14 cellular contexts compared by ENCODE assay signal in the genomic region with DNA sequence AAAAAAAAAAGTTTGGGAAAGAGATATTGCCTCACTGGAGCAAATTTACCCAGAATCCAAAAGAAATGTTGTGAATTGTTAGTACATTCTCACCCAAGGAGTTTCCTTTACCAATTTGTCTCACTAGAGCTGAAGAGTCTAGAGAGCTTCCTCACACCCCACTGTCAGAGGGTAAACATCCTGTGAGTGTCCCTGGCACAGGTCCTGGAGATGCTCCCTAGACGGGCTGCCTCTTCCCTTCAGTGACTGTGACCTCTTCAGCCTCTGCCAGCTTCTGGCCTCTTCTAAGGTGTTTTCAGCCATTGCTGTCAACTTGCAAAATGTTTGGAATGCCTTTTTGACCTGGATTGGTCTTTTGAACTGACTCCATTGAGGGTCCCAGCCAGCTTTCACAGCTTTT.
A peak's percentile ranks its signal among the peaks of the same experiment; 100 is the strongest.
DNase-seq lines count a peak whose midpoint lies in the region; ATAC-seq, FAIRE-seq and TF ChIP-seq lines count a peak whose summit lies in the region.
"Had no signal": no experiment of that assay in that cellular context is flagged by ENCODE, and none has a peak within 500 bp of the region (broad histone marks: within the 10 kb centered on the region; RNA-seq: fewer than 3 reads in every experiment).

No MANE protein-coding gene starts in this region.

- FAIRE-seq in GM12891 (lab: Jason Lieb, UNC), result no peak
- no peak for FAIRE-seq in GM19239 (lab: Jason Lieb, UNC)
- FAIRE-seq: H54 had no signal

- H3K27ac ChIP-seq in CD4-positive, alpha-beta T cell (ENCODE audit: low read depth, low read length), result no peak overlapping the region
- H3K27ac ChIP-seq in esophagus squamous epithelium, result peak overlapping the region; percentile 45 to 93 (median 86)
- H3K27ac ChIP-seq in skeletal muscle tissue (ENCODE audit: low read depth, low read length), result peak overlapping the region; percentile 57
- H3K27ac ChIP-seq: ovary had no signal

- no peaks in the 10 kb centered on the region for H3K9me3 Mint-ChIP-seq in CD4-positive, alpha-beta T cell
- H3K9me3 Mint-ChIP-seq: CD14-positive monocyte had no signal

- CTCF ChIA-PET in CD4-positive, alpha-beta T cell (lab: Charles Lee), result interaction anchor here (0.7 to 1.4 kb wide), 2 partner anchors 11 to 25 kb away, joined by 3 read pairs; no protein-coding TSS in a partner anchor

- peaks cover 71% of the 10 kb centered on the region for H3K36me3 Mint-ChIP-seq in CD4-positive, alpha-beta T cell (ENCODE audit: low read depth)

- H3K27me3 Mint-ChIP-seq in CD4-positive, alpha-beta T cell, result no peaks in the 10 kb centered on the region

- WGBS in esophagus squamous epithelium, 2 donors, result 57 to 58% methylated on average over 1 of the region's 1 CpG

- no peaks in the 10 kb centered on the region for H3K27me3 ChIP-seq in CD4-positive, alpha-beta T cell (ENCODE audit: control insufficient read depth, insufficient read depth, low read length)
- H3K27me3 ChIP-seq in MG63, result no peaks in the 10 kb centered on the region
- H3K27me3 ChIP-seq in esophagus squamous epithelium, result no peaks in the 10 kb centered on the region
- no peaks in the 10 kb centered on the region for H3K27me3 ChIP-seq in skeletal muscle tissue (ENCODE audit: control insufficient read depth in 3 of 3, insufficient read depth in 3 of 3, low read length in 3 of 3)
- H3K27me3 ChIP-seq: ovary had no signal

- no peak for TF ChIP-seq CTCF in CD4-positive, alpha-beta T cell (IDR thresholded peaks at IDR 0.05)
- no peak for TF ChIP-seq CTCF in esophagus squamous epithelium (IDR thresholded peaks at IDR 0.05)

- peaks cover 7% of the 10 kb centered on the region for H3K36me3 ChIP-seq in MG63
- H3K36me3 ChIP-seq in esophagus squamous epithelium, result peaks cover 0 to 67% (median 5%) of the 10 kb centered on the region in 3 donors
- peaks cover 0 to 13% (median 4%) of the 10 kb centered on the region in 3 donors for H3K36me3 ChIP-seq in skeletal muscle tissue (ENCODE audit: control insufficient read depth in 3 of 3, insufficient read depth in 3 of 3, low read length in 3 of 3)
- H3K36me3 ChIP-seq: ovary had no signal

- H3K9ac ChIP-seq in skeletal muscle tissue (ENCODE audit: low read depth in 1 of 3, low read length in 3 of 3), result no peak overlapping the region

- H3K27ac Mint-ChIP-seq in CD4-positive, alpha-beta T cell, result peak overlapping the region; percentile 60
- H3K27ac Mint-ChIP-seq: CD14-positive monocyte had no signal

- H3K4me3 ChIP-seq in MG63, result no peak overlapping the region
- H3K4me3 ChIP-seq in esophagus squamous epithelium, result no peak overlapping the region
- H3K4me3 ChIP-seq in skeletal muscle tissue (ENCODE audit: low read length in 3 of 3), result no peak overlapping the region
- H3K4me3 ChIP-seq: ovary had no signal

- POLR2A ChIA-PET in CD4-positive, alpha-beta T cell (lab: Charles Lee), result interaction anchor here (0.6 to 2.3 kb wide), 11 partner anchors 9 to 1446 kb away, joined by 3 to 15 read pairs (median 4); partner anchors contain the start of gene TARDBP

- peaks cover 51% of the 10 kb centered on the region for H3K4me1 Mint-ChIP-seq in CD4-positive, alpha-beta T cell (ENCODE audit: low read depth)
- H3K4me1 Mint-ChIP-seq: CD14-positive monocyte had no signal

- peak overlapping the region; percentile 22 for H3K4me3 Mint-ChIP-seq in CD4-positive, alpha-beta T cell
- H3K4me3 Mint-ChIP-seq: CD14-positive monocyte had no signal

- no peak for DNase-seq in CD4-positive, alpha-beta T cell
- peak; percentile 70 for DNase-seq in MG63
- no peak for DNase-seq in esophagus squamous epithelium (lab: John Stamatoyannopoulos, UW)
- DNase-seq in GM12891 (ENCODE audit: insufficient read length, low spot score), result no peak
- no peak for DNase-seq in putamen (ENCODE audit: low spot score)
- DNase-seq in GM19239 (ENCODE audit: insufficient read length, low spot score), result no peak
- DNase-seq: activated naive CD4-positive, alpha-beta T cell treated with Interleukin-2 at 50 U/mL for 16 hours; GDM1; mesendoderm; NCI-H774 had no signal

- H3K4me1 ChIP-seq in esophagus squamous epithelium (peaks cover 16 to 97% (median 64%) of the 10 kb centered on the region in 3 donors), skeletal muscle tissue (ENCODE audit: control insufficient read depth in 3 of 3, insufficient read depth in 3 of 3, low read length in 3 of 3) (peaks cover 44 to 61% (median 59%) of the 10 kb centered on the region in 3 donors)

- ATAC-seq in CD4-positive, alpha-beta T cell (ENCODE audit: poor library complexity), result peak; percentile 74

- no peaks in the 10 kb centered on the region for H3K9me3 ChIP-seq in CD4-positive, alpha-beta T cell (ENCODE audit: control insufficient read depth, low read length)
- no peaks in the 10 kb centered on the region for H3K9me3 ChIP-seq in MG63
- H3K9me3 ChIP-seq in esophagus squamous epithelium, result no peaks in the 10 kb centered on the region
- no peaks in the 10 kb centered on the region for H3K9me3 ChIP-seq in skeletal muscle tissue (ENCODE audit: control insufficient read depth in 3 of 3, low read length in 3 of 3)
- H3K9me3 ChIP-seq: ovary had no signal

- intact Hi-C loops in CD4-positive, alpha-beta T cell (cut with DNase I, micrococcal nuclease), result loop anchor here in 1 of 2 experiments (10.0 kb wide), 1 partner anchor 314 kb away; no protein-coding TSS in a partner anchor
- intact Hi-C loops in esophagus squamous epithelium (cut with DNase I), result no loop called here

- TF ChIP-seq POLR2A in esophagus squamous epithelium (IDR thresholded peaks at IDR 0.05), result no peak
- TF ChIP-seq POLR2A in GM12891 (IDR thresholded peaks at IDR 0.05; ENCODE audit: low read depth, low read length), result no peak

TF ChIP-seq in GM12891, 5 proteins besides CTCF, POLR2A, EP300 and RAD21:
- TF ChIP-seq PAX5 (IDR thresholded peaks at IDR 0.05; ENCODE audit: insufficient read depth, low read length, severe bottlenecking), result no peak
- no peak for TF ChIP-seq POLR2AphosphoS5 (IDR thresholded peaks at IDR 0.05; ENCODE audit: low read depth, low read length)
- TF ChIP-seq SPI1 (IDR thresholded peaks at IDR 0.05; ENCODE audit: low read depth, low read length), result no peak
- TF ChIP-seq TAF1 (IDR thresholded peaks at IDR 0.05; ENCODE audit: low read depth, low read length), result no peak
- TF ChIP-seq POU2F2 (IDR thresholded peaks at IDR 0.05; ENCODE audit: low read depth, low read length), result no peak
